Comparison of ENCODE assay signal across 23 cellular contexts in the genomic region with DNA sequence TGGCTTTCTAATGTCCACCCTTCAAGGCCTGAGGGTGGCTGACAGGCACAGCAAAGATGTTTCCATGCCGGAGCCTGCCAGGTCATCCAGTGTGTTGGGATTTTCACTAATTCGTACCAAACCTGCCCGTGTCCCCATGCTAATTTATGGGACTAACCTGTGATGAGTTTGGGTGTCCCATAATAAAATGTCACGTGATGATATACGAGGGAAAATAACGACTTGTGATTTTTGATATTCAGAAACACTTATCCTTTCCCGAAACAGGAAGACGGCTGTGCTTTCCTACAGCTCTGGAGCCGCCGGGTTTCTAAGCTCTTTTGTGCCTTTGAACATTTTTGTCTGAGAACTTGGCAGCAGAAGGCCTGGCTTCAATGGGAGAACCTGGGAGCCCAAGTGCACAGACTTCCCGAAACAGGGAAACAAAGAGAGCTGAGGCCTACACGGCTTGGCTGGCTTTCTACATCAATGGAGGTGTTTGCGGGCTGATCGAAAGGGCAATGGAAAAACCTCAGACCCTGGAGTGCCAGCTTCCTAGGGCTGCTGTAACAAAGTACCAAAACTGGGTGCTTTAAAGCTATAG.
DNase-seq lines count a peak whose midpoint lies in the region; ATAC-seq, FAIRE-seq and TF ChIP-seq lines count a peak whose summit lies in the region.
"Had no signal": no experiment of that assay in that cellular context is flagged by ENCODE, and none has a peak within 500 bp of the region (broad histone marks: within the 10 kb centered on the region; RNA-seq: fewer than 3 reads in every experiment).

No MANE protein-coding gene starts in this region.

- H4K20me1 ChIP-seq in IMR-90 (ENCODE audit: insufficient read depth, low read length): no peaks in the 10 kb centered on the region
- H4K20me1 ChIP-seq: BLaER1 treated with 17β-estradiol and CSF1 and Interleukin-3, amounts not matched to agents 10 nM and 100 nM had no signal

- TF ChIP-seq CTCF in IMR-90 (conservative IDR thresholded peaks at IDR 0.05; ENCODE audit: low read depth, low read length) (no peak), prostate gland (IDR thresholded peaks at IDR 0.05) (no peak)

- dilution Hi-C loops in IMR-90 (cut with HindIII; ENCODE audit: low sequenced_read_pairs, unreplicated experiment): no loop called here

- no peak for TF ChIP-seq RAD21 in IMR-90 (IDR thresholded peaks at IDR 0.05; ENCODE audit: low read length)

- H3K79me1 ChIP-seq in IMR-90 (ENCODE audit: low read depth in 1 of 2, low read length in 2 of 2): no peaks in the 10 kb centered on the region

- DNase-seq in IMR-90: no peak
- peak in 34 of 56 donors; percentile 1 to 66 (median 24) for DNase-seq in amygdala (lab: John Stamatoyannopoulos, UW)
- DNase-seq in head of caudate nucleus: peak in 27 of 42 donors; percentile 4 to 74 (median 36)
- DNase-seq in prostate gland (ENCODE audit: low spot score): peak; percentile 5
- no peak for DNase-seq in GM12891 (ENCODE audit: insufficient read length, low spot score)
- DNase-seq in activated CD4-positive, CD25-positive, alpha-beta regulatory T cell treated with anti-CD3 and anti-CD28 coated beads, Interleukin-2, amount 50 U/mL, for 72 hours: no peak
- no peak for DNase-seq in effector CD8-positive, alpha-beta T cell (lab: John Stamatoyannopoulos, UW)
- DNase-seq: activated CD4-positive, alpha-beta T cell treated with anti-CD3 and anti-CD28 coated beads, Interleukin-2, amount 50 U/mL, for 4 hours; activated naive CD4-positive, alpha-beta T cell; Caco-2; GDM1; NCI-H1048; NCI-H1694; NCI-H2171; NCI-H510A; stomach; tibial artery had no signal

- no peak overlapping the region for H3K14ac ChIP-seq in IMR-90 (replicated peaks; ENCODE audit: low read depth, low read length)

- intact Hi-C loops in IMR-90 (cut with micrococcal nuclease) (no loop called here), head of caudate nucleus (cut with DNase I) (no loop called here), prostate gland (cut with DNase I) (no loop called here)

- no peak overlapping the region for H3K4ac ChIP-seq in IMR-90 (ENCODE audit: low read depth, low read length)

- H2BK20ac ChIP-seq in IMR-90 (ENCODE audit: low read depth, low read length): no peak overlapping the region

- H3K9ac ChIP-seq in IMR-90 (ENCODE audit: low read depth, low read length): no peak overlapping the region
- H3K9ac ChIP-seq: BLaER1 treated with 17β-estradiol and CSF1 and Interleukin-3, amounts not matched to agents 10 nM and 100 nM had no signal

- no peak overlapping the region for H3K23ac ChIP-seq in IMR-90 (ENCODE audit: low read depth, low read length)

- in situ Hi-C loops in IMR-90 (cut with MboI; ENCODE audit: low sequenced_read_pairs): no loop called here

- POLR2A ChIA-PET in IMR-90 (lab: Charles Lee; ENCODE audit: unreplicated experiment): interaction anchor here (0.5 kb wide), 1 partner anchor 73 kb away, joined by 15 read pairs; no protein-coding TSS in a partner anchor

- no peak for ATAC-seq in IMR-90 (ENCODE audit: low read depth)
- ATAC-seq: sciatic nerve, SK-N-SH treated with all-trans-retinoic acid at 6 μM for 48 hours had no signal

- H4K91ac ChIP-seq in IMR-90 (ENCODE audit: insufficient read depth, low read depth, low read length): no peak overlapping the region

- peak overlapping the region; percentile 3; the same call in 1 of the 2 replicates for H2AK5ac ChIP-seq in IMR-90 (ENCODE audit: low read depth, low read length)

- H2AK9ac ChIP-seq in IMR-90 (replicated peaks; ENCODE audit: low read depth, low read length, poor library complexity): no peak overlapping the region

- no peak overlapping the region for H2BK15ac ChIP-seq in IMR-90 (ENCODE audit: low read depth, low read length)

- H4K8ac ChIP-seq in IMR-90 (ENCODE audit: low read depth in 2 of 2, low read length in 2 of 2): no peak overlapping the region

- H3K27ac ChIP-seq in IMR-90 (ENCODE audit: insufficient read depth, low read length) (no peak overlapping the region), prostate gland (peak overlapping the region; percentile 10 to 53)
- H3K27ac ChIP-seq: BLaER1 treated with 17β-estradiol and CSF1 and Interleukin-3, amounts not matched to agents 10 nM and 100 nM; brain microvascular endothelial cell; stomach; tibial artery had no signal

- H2BK5ac ChIP-seq in IMR-90 (ENCODE audit: low read depth, low read length, poor library complexity, severe bottlenecking): no peak overlapping the region

- no peak overlapping the region for H2AFZ ChIP-seq in IMR-90 (replicated peaks; ENCODE audit: low read length, poor library complexity)

- no peaks in the 10 kb centered on the region for H3K36me3 ChIP-seq in IMR-90 (ENCODE audit: control insufficient read depth, insufficient read depth, low read length)
- H3K36me3 ChIP-seq in prostate gland: no peaks in the 10 kb centered on the region
- H3K36me3 ChIP-seq: BLaER1 treated with 17β-estradiol and CSF1 and Interleukin-3, amounts not matched to agents 10 nM and 100 nM; brain microvascular endothelial cell; stomach; tibial artery had no signal

- no peaks in the 10 kb centered on the region for H3K4me1 ChIP-seq in IMR-90 (ENCODE audit: control insufficient read depth, insufficient read depth, low read length)
- no peaks in the 10 kb centered on the region for H3K4me1 ChIP-seq in prostate gland (replicated peaks)
- H3K4me1 ChIP-seq: Caco-2, stomach, tibial artery had no signal

- CTCF ChIA-PET in IMR-90 (lab: Yijun Ruan, JAX): no interaction called here

- H3K56ac ChIP-seq in IMR-90 (ENCODE audit: extremely low read depth, insufficient read depth, low read length): no peak overlapping the region

- TF ChIP-seq POLR2A in IMR-90 (IDR thresholded peaks at IDR 0.05; ENCODE audit: low read depth, low read length) (no peak), prostate gland (IDR thresholded peaks at IDR 0.05) (no peak), GM12891 (IDR thresholded peaks at IDR 0.05; ENCODE audit: low read depth, low read length) (no peak)

- no peak overlapping the region for H2BK120ac ChIP-seq in IMR-90 (ENCODE audit: low read depth, low read length)

- H4K5ac ChIP-seq in IMR-90 (ENCODE audit: low read depth, low read length): no peak overlapping the region

- BruUV-seq in IMR-90 (replicated peaks; lab: Mats Ljungman, UMichigan): no TSS peak

- no peak overlapping the region for H3K18ac ChIP-seq in IMR-90 (ENCODE audit: low read depth, low read length)

- H3K9me3 ChIP-seq in IMR-90 (ENCODE audit: control insufficient read depth, insufficient read depth, low read length) (no peaks in the 10 kb centered on the region), prostate gland (no peaks in the 10 kb centered on the region)
- H3K9me3 ChIP-seq: Caco-2, stomach, tibial artery had no signal

- H3K27me3 ChIP-seq in IMR-90 (ENCODE audit: control insufficient read depth, insufficient read depth, low read length) (no peaks in the 10 kb centered on the region), prostate gland (replicated peaks; ENCODE audit: insufficient read depth) (no peaks in the 10 kb centered on the region)
- H3K27me3 ChIP-seq: BLaER1 treated with 17β-estradiol and CSF1 and Interleukin-3, amounts not matched to agents 10 nM and 100 nM; brain microvascular endothelial cell; stomach had no signal

- H3K4me2 ChIP-seq in IMR-90 (ENCODE audit: low read depth, low read length): no peak overlapping the region

- WGBS in IMR-90 (ENCODE audit: extremely low coverage in 2 of 2, insufficient read length in 1 of 2), 2 experiments: 82% methylated on average over 8 of the region's 14 CpGs; no CpG with 5 or more reads in 1 of the 2 experiments
- 48% methylated on average over 14 of the region's 14 CpGs for WGBS in prostate gland

- H3K9me1 ChIP-seq in IMR-90 (ENCODE audit: insufficient read depth, low read length): no peaks in the 10 kb centered on the region

- no peak for FAIRE-seq in GM12891 (lab: Jason Lieb, UNC)
- FAIRE-seq: endothelial cell of umbilical vein, TTC549 had no signal

- H3K4me3 ChIP-seq in IMR-90 (ENCODE audit: insufficient read depth, low read depth, low read length) (no peak overlapping the region), prostate gland (no peak overlapping the region)
- H3K4me3 ChIP-seq: BLaER1 treated with 17β-estradiol and CSF1 and Interleukin-3, amounts not matched to agents 10 nM and 100 nM; stomach; tibial artery had no signal

TF ChIP-seq in IMR-90, 13 proteins besides CTCF, POLR2A, EP300 and RAD21:
- TF ChIP-seq MAFK (IDR thresholded peaks at IDR 0.05; ENCODE audit: low read depth, low read length) (no peak), FOS (IDR thresholded peaks at IDR 0.05; ENCODE audit: low read depth, low read length) (no peak), CEBPB (IDR thresholded peaks at IDR 0.05; ENCODE audit: low read depth, low read length) (no peak), NFE2L2 (IDR thresholded peaks at IDR 0.05; ENCODE audit: low read depth, low read length) (no peak), RFX5 (IDR thresholded peaks at IDR 0.05; ENCODE audit: low read depth, low read length) (no peak)
- TF ChIP-seq, protein P1, sequence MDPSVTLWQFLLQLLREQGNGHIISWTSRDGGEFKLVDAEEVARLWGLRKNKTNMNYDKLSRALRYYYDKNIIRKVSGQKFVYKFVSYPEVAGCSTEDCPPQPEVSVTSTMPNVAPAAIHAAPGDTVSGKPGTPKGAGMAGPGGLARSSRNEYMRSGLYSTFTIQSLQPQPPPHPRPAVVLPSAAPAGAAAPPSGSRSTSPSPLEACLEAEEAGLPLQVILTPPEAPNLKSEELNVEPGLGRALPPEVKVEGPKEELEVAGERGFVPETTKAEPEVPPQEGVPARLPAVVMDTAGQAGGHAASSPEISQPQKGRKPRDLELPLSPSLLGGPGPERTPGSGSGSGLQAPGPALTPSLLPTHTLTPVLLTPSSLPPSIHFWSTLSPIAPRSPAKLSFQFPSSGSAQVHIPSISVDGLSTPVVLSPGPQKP (IDR thresholded peaks at IDR 0.05; ENCODE audit: borderline replicate concordance, low read depth, low read length): no peak

TF ChIP-seq in GM12891, 5 proteins besides CTCF, POLR2A, EP300 and RAD21:
- TF ChIP-seq SPI1 (IDR thresholded peaks at IDR 0.05; ENCODE audit: low read depth, low read length) (no peak), PAX5 (IDR thresholded peaks at IDR 0.05; ENCODE audit: insufficient read depth, low read length, severe bottlenecking) (no peak), POLR2AphosphoS5 (IDR thresholded peaks at IDR 0.05; ENCODE audit: low read depth, low read length) (no peak), POU2F2 (IDR thresholded peaks at IDR 0.05; ENCODE audit: low read depth, low read length) (no peak), TAF1 (IDR thresholded peaks at IDR 0.05; ENCODE audit: low read depth, low read length) (no peak)

Comparison
In these comparisons a context has a peak if more than half of its experiments do, and no peak if none do; other contexts are left out.
1. DNase-seq: peak in amygdala (34 of 56), head of caudate nucleus (27 of 42) and prostate gland (single experiment); none in IMR-90 (single experiment), GM12891 (single experiment), activated CD4-positive, CD25-positive, alpha-beta regulatory T cell treated with anti-CD3 and anti-CD28 coated beads, Interleukin-2, amount 50 U/mL, for 72 hours (single experiment) and effector CD8-positive, alpha-beta T cell (single experiment).